18 cellular contexts compared by ENCODE assay signal in the genomic region with DNA sequence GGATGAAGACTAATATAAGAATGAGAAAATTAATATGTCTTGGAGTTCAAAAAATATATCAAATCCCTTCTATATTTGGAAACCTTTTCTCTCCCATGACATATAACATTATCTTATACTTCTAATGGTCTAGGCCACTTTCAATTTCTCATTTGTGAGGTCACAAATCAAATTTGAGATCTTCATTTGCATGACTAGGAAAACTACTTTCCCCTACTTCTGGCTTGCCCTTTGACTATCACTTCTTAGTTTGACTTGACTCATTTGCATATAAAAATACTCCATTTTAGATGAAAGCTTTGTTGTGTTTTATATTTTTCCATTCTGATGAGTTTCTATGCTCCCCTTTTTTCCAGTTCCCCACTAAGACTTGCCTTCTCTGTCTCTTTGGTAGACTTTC.
"Had no signal": no experiment of that assay in that cellular context is flagged by ENCODE, and none has a peak within 500 bp of the region (broad histone marks: within the 10 kb centered on the region; RNA-seq: fewer than 3 reads in every experiment).

No MANE protein-coding gene starts in this region.

- H3K36me3 ChIP-seq: adrenal gland, esophagus muscularis mucosa, gastroesophageal sphincter, prostate gland, right atrium auricular region, upper lobe of left lung had no signal

- H3K9me3 Mint-ChIP-seq: dendritic cell treated with granulocyte-macrophage colony-stimulating factor and Interleukin-4, amounts not matched to agents 40 ng/mL and 50 ng/mL, for 4 days; T-helper 2 cell treated with Interferon-gamma antibody and Interleukin-4, amounts not matched to agents 5 μg/mL and 100 μg/mL, for 36 hours had no signal

- H3K27ac ChIP-seq: adrenal gland, esophagus muscularis mucosa, gastroesophageal sphincter, prostate gland, right atrium auricular region, testis, upper lobe of left lung had no signal

- ATAC-seq: gastroesophageal sphincter, left ventricle myocardium superior had no signal

- H3K4me3 ChIP-seq: adrenal gland, esophagus muscularis mucosa, gastroesophageal sphincter, prostate gland, right atrium auricular region, testis, upper lobe of left lung had no signal

- H3K9me2 ChIP-seq: SK-N-SH had no signal

- H3K27me3 ChIP-seq: adrenal gland, esophagus muscularis mucosa, gastroesophageal sphincter, right atrium auricular region, testis, upper lobe of left lung had no signal

- DNase-seq: activated CD4-positive, alpha-beta T cell treated with anti-CD3 and anti-CD28 coated beads, Interleukin-2, amount 50 U/mL, for 1 hour; activated effector memory CD4-positive, alpha-beta T cell treated with anti-CD3 and anti-CD28 coated beads, Interleukin-2, amount 50 U/mL, for 16 hours; adrenal gland; effector CD8-positive, alpha-beta T cell; immature natural killer cell; kidney glomerular epithelial cell; left ventricle myocardium superior; SHP77; SK-N-SH; stimulated activated CD4-positive, alpha-beta T cell treated with anti-CD3 and anti-CD28 coated beads, Interleukin-2, amount 100 ng/mL, for 24 hours; testis; upper lobe of left lung had no signal

- H3K27ac Mint-ChIP-seq: dendritic cell treated with granulocyte-macrophage colony-stimulating factor and Interleukin-4, amounts not matched to agents 40 ng/mL and 50 ng/mL, for 4 days; immature natural killer cell; T-helper 2 cell treated with Interferon-gamma antibody and Interleukin-4, amounts not matched to agents 5 μg/mL and 100 μg/mL, for 36 hours had no signal

- H3K4me1 ChIP-seq: adrenal gland, esophagus muscularis mucosa, gastroesophageal sphincter, prostate gland, right atrium auricular region, testis, upper lobe of left lung had no signal

- H3K4me3 Mint-ChIP-seq: dendritic cell treated with granulocyte-macrophage colony-stimulating factor and Interleukin-4, amounts not matched to agents 40 ng/mL and 50 ng/mL, for 4 days; immature natural killer cell; T-helper 2 cell treated with Interferon-gamma antibody and Interleukin-4, amounts not matched to agents 5 μg/mL and 100 μg/mL, for 36 hours had no signal

- H3K4me2 ChIP-seq: SK-N-SH had no signal
